ENCODE assay signal across 13 cellular contexts in the genomic region with DNA sequence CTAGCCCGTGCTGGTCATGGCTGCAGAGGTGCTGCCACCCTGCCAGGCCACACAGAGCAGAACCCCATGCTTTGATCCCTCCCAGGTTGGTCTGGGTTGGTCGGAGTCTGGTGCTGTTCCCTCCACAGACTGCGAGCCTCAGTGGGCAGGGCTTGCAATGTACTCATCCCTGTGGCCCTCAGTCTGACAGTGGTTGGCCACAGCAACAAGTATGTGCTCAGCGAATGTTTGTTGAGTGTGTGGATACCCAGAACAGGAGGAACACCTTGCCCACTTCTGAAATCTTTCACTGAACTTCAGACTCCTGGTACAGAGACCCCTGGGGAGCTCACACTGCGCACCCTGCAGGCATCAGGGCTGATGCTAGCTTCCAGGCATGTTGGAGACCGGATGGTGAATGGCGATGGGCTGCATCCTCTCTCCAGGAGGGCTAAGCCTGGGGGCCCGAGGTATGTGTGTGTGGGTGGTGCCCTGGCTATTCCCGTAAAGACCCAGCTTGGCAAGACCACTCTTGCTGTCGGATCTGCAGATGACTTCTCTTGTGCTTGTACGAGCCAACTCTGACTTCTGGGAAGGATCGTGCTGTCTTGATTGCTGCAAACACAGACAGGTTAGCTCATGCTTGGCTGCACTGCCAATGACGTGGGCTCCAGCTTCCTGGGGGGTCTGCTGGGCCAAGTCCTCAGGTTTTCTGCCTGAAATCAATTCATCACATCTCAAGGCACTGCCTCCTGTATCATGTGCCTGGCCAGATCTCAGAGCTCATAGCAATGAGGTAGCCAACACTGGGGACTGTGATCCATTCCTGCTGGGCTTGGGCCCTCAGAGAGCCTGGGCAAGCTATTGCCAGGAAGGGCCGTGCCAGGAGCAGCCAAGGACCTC. TPM values are rescaled to one million over a fixed set of nuclear protein-coding genes. Genes with fewer than 3 reads are reported as not detected.
DNase-seq lines count a peak whose midpoint lies in the region; ATAC-seq, FAIRE-seq and TF ChIP-seq lines count a peak whose summit lies in the region.
"Had no signal": no experiment of that assay in that cellular context is flagged by ENCODE, and none has a peak within 500 bp of the region (broad histone marks: within the 10 kb centered on the region; RNA-seq: fewer than 3 reads in every experiment).

No MANE protein-coding gene starts in this region.

- H2AFZ ChIP-seq in astrocyte (ENCODE audit: low read depth, low read length) = no peak overlapping the region

- H3K9me3 ChIP-seq in astrocyte (ENCODE audit: insufficient read depth, low read depth, low read length) = no peaks in the 10 kb centered on the region

- H3K27ac ChIP-seq in astrocyte (ENCODE audit: low read depth, low read length) = peak overlapping the region; percentile 78

- H3K4me3 Mint-ChIP-seq in astrocyte (ENCODE audit: unreplicated experiment) = no peak overlapping the region
- H3K4me3 Mint-ChIP-seq: central memory CD8-positive, alpha-beta T cell; T-helper 1 cell treated with Interleukin-12 subunit alpha and Interleukin-12 subunit beta and Interleukin-4 antibody, amounts not matched to agents 30 μg/mL and 1 μg/mL, for 36 hours had no signal

- H4K20me1 ChIP-seq in astrocyte (ENCODE audit: insufficient read depth, low read length) = no peaks in the 10 kb centered on the region

- no peak overlapping the region for H3K4me3 ChIP-seq in astrocyte (ENCODE audit: insufficient read depth, low read depth, low read length)

- TF ChIP-seq CTCF in astrocyte (IDR thresholded peaks at IDR 0.05; ENCODE audit: insufficient read depth, low read depth, low read length) = no peak

- peaks cover 54% of the 10 kb centered on the region for H3K4me1 Mint-ChIP-seq in astrocyte (ENCODE audit: low read depth, unreplicated experiment)
- H3K4me1 Mint-ChIP-seq: central memory CD8-positive, alpha-beta T cell had no signal

- H3K9me3 Mint-ChIP-seq in astrocyte (ENCODE audit: unreplicated experiment) = no peaks in the 10 kb centered on the region
- H3K9me3 Mint-ChIP-seq: central memory CD8-positive, alpha-beta T cell; neural crest cell; T-helper 1 cell treated with Interleukin-12 subunit alpha and Interleukin-12 subunit beta and Interleukin-4 antibody, amounts not matched to agents 30 μg/mL and 1 μg/mL, for 36 hours had no signal

- intact Hi-C loops in Right ventricle myocardium superior (cut with DNase I) = no loop called here
- intact Hi-C loops in posterior vena cava (cut with DNase I) = no loop called here

- no peaks in the 10 kb centered on the region for H3K27me3 Mint-ChIP-seq in astrocyte (ENCODE audit: low read depth, unreplicated experiment)

- H3K36me3 Mint-ChIP-seq in astrocyte (ENCODE audit: low read depth, unreplicated experiment) = no peaks in the 10 kb centered on the region

- no peaks in the 10 kb centered on the region for H3K79me2 ChIP-seq in astrocyte (ENCODE audit: insufficient read depth, low read length)

- H3K27me3 ChIP-seq in astrocyte (ENCODE audit: insufficient read depth, low read length) = no peaks in the 10 kb centered on the region

- no peaks in the 10 kb centered on the region for H3K36me3 ChIP-seq in astrocyte (ENCODE audit: insufficient read depth, low read length)

- H3K4me1 ChIP-seq in astrocyte (ENCODE audit: insufficient read depth, low read length) = peaks cover 53% of the 10 kb centered on the region

- ATAC-seq in Right ventricle myocardium superior (ENCODE audit: poor library complexity) (peak; percentile 72), HG03571 (IDR thresholded peaks at IDR 0.05; ENCODE audit: unreplicated experiment) (no peak)

- peak; percentile 45 for DNase-seq in ACHN
- peak; percentile 99 for DNase-seq in astrocyte (ENCODE audit: low read depth)
- DNase-seq in Right ventricle myocardium superior = peak; percentile 68
- DNase-seq in posterior vena cava (ENCODE audit: low spot score) = peak; percentile 93
- DNase-seq in germinal center (ENCODE audit: low spot score) = no peak
- DNase-seq in OCI-M1 (lab: John Stamatoyannopoulos, UW) = no peak
- no peak for DNase-seq in central memory CD4-positive, alpha-beta T cell
- DNase-seq: activated CD8-positive, alpha-beta memory T cell treated with anti-CD3 and anti-CD28 coated beads, Interleukin-2, amount 50 U/mL, for 4 hours; NCI-H524 had no signal

- peak overlapping the region; percentile 18 for H3K27ac Mint-ChIP-seq in astrocyte (ENCODE audit: unreplicated experiment)
- H3K27ac Mint-ChIP-seq: T-helper 1 cell treated with Interleukin-12 subunit alpha and Interleukin-12 subunit beta and Interleukin-4 antibody, amounts not matched to agents 30 μg/mL and 1 μg/mL, for 36 hours had no signal

- H3K4me2 ChIP-seq in astrocyte (ENCODE audit: low read length) = peak overlapping the region; percentile 67

- in situ Hi-C loops in ACHN (cut with HindIII; ENCODE audit: low pct_ligation_motif_present, low pct_unique_long_range_greater_than_20kb, low sequenced_read_pairs) = no loop called here

- H3K9ac ChIP-seq in astrocyte (ENCODE audit: low read length) = peak overlapping the region; percentile 54

- no peak for FAIRE-seq in astrocyte (lab: Jason Lieb, UNC)

RNA-seq across cellular contexts. Expression of a gene that starts 43.7 kb away (rescaled TPM):
- 161 and 173 TPM in 2 replicates for total RNA-seq in astrocyte
- 199 TPM for total RNA-seq in Right ventricle myocardium superior
- 1,000 to 10,000 TPM in 1 of 2 donors, 100 to 1,000 TPM in 1; 742 to 1,258 TPM for total RNA-seq in posterior vena cava

Comparison
In these comparisons a context has a peak if more than half of its experiments do, and no peak if none do; other contexts are left out.
1. DNase-seq: peak in ACHN (single experiment), astrocyte (single experiment), Right ventricle myocardium superior (single experiment) and posterior vena cava (single experiment); none in germinal center (single experiment), OCI-M1 (single experiment) and central memory CD4-positive, alpha-beta T cell (single experiment).